In the genomic region with DNA sequence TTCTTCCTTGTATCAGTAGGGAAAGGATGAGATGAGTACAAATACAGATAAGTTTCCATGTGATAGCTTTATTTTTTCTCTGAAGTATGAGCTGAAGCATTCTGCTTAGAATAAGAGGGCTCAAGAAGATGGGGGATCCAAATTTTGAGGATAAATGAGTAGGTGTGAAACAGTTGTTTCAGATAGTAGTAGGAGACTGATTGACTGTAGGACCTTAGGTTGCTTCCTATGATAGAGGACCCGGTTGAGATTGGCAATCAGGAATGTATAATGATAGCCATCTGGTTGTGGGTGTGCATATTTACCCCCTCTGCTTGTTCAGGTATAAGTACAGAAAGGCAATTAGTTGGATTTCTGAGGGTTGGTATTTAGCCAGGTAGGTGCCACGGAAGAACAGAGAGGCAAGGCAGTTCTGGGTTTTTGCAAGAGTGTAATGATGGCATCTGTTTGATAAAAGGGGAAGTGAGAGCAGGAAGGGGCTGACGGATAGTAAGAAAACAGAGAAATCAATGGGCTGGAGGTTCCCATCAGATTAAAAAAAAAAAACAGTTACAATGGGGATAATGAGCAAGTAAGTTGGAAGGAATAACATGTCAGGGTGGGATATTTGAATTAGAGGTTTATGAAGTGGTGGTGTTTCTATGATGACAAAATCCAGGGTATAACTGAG, we compare ENCODE assay signal across 12 cellular contexts. TPM values are rescaled to one million over a fixed set of nuclear protein-coding genes. Genes with fewer than 3 reads are reported as not detected.
DNase-seq lines count a peak whose midpoint lies in the region; ATAC-seq lines count a peak whose summit lies in the region.
"Had no signal": no experiment of that assay in that cellular context is flagged by ENCODE, and none has a peak within 500 bp of the region (broad histone marks: within the 10 kb centered on the region; RNA-seq: fewer than 3 reads in every experiment).

No MANE protein-coding gene starts in this region.

- H3K9me3 Mint-ChIP-seq in activated CD4-positive, alpha-beta memory T cell treated with anti-CD3 and anti-CD28 coated beads for 36 hours: no peaks in the 10 kb centered on the region
- H3K9me3 Mint-ChIP-seq: activated naive CD8-positive, alpha-beta T cell treated with anti-CD3 and anti-CD28 coated beads, Interleukin-2, amount 10 ng/mL, durations not matched to agents 7 days and 5 days had no signal

- no peak overlapping the region for H3K27ac Mint-ChIP-seq in activated CD4-positive, alpha-beta memory T cell treated with anti-CD3 and anti-CD28 coated beads for 36 hours
- H3K27ac Mint-ChIP-seq: activated naive CD8-positive, alpha-beta T cell treated with anti-CD3 and anti-CD28 coated beads, Interleukin-2, amount 10 ng/mL, durations not matched to agents 7 days and 5 days had no signal

- intact Hi-C loops in activated CD4-positive, alpha-beta memory T cell treated with anti-CD3 and anti-CD28 coated beads for 36 hours (cut with micrococcal nuclease): no loop called here

- CTCF ChIA-PET in activated CD4-positive, alpha-beta memory T cell treated with anti-CD3 and anti-CD28 coated beads for 36 hours (lab: Charles Lee): no interaction called here

- no peaks in the 10 kb centered on the region for H3K36me3 Mint-ChIP-seq in activated CD4-positive, alpha-beta memory T cell treated with anti-CD3 and anti-CD28 coated beads for 36 hours

- POLR2A ChIA-PET in activated CD4-positive, alpha-beta memory T cell treated with anti-CD3 and anti-CD28 coated beads for 36 hours (lab: Charles Lee): no interaction called here

- H3K4me3 Mint-ChIP-seq in activated CD4-positive, alpha-beta memory T cell treated with anti-CD3 and anti-CD28 coated beads for 36 hours: no peak overlapping the region
- H3K4me3 Mint-ChIP-seq: activated naive CD8-positive, alpha-beta T cell treated with anti-CD3 and anti-CD28 coated beads, Interleukin-2, amount 10 ng/mL, durations not matched to agents 7 days and 5 days had no signal

- peak; percentile 97 for ATAC-seq in GM18907 (IDR thresholded peaks at IDR 0.05; ENCODE audit: unreplicated experiment)
- ATAC-seq in HG02588 (IDR thresholded peaks at IDR 0.05; ENCODE audit: unreplicated experiment): peak; percentile 98
- peak; percentile 90 for ATAC-seq in HG03460 (IDR thresholded peaks at IDR 0.05; ENCODE audit: unreplicated experiment)
- ATAC-seq: right lobe of liver had no signal

- peak; percentile 14 for DNase-seq in germinal center (ENCODE audit: low spot score)
- DNase-seq in activated CD4-positive, alpha-beta memory T cell treated with anti-CD3 and anti-CD28 coated beads for 36 hours: no peak
- no peak for DNase-seq in stimulated activated naive CD4-positive, alpha-beta T cell (lab: John Stamatoyannopoulos, UW)
- no peak for DNase-seq in cortex of kidney (lab: John Stamatoyannopoulos, UW)
- DNase-seq in NCI-H69 (lab: John Stamatoyannopoulos, UW): no peak
- DNase-seq: activated naive CD8-positive, alpha-beta T cell treated with anti-CD3 and anti-CD28 coated beads, Interleukin-2, amount 10 ng/mL, durations not matched to agents 7 days and 5 days; kidney glomerular epithelial cell; right lobe of liver; stimulated activated naive CD4-positive, alpha-beta T cell treated with Interleukin-2 at 50 U/mL for 16 hours had no signal

- H3K4me1 Mint-ChIP-seq in activated CD4-positive, alpha-beta memory T cell treated with anti-CD3 and anti-CD28 coated beads for 36 hours (ENCODE audit: low read depth): no peaks in the 10 kb centered on the region
- H3K4me1 Mint-ChIP-seq: activated naive CD8-positive, alpha-beta T cell treated with anti-CD3 and anti-CD28 coated beads, Interleukin-2, amount 10 ng/mL, durations not matched to agents 7 days and 5 days had no signal

- no peaks in the 10 kb centered on the region for H3K27me3 Mint-ChIP-seq in activated CD4-positive, alpha-beta memory T cell treated with anti-CD3 and anti-CD28 coated beads for 36 hours
- H3K27me3 Mint-ChIP-seq: activated naive CD8-positive, alpha-beta T cell treated with anti-CD3 and anti-CD28 coated beads, Interleukin-2, amount 10 ng/mL, durations not matched to agents 7 days and 5 days had no signal

RNA-seq across cellular contexts. Expression of gene OCRL, which starts 13.7 kb away (rescaled TPM):
- total RNA-seq in activated CD4-positive, alpha-beta memory T cell treated with anti-CD3 and anti-CD28 coated beads for 36 hours: 1 to 10 TPM; 2.8 to 3.2 TPM

RNA-seq across cellular contexts. Expression of gene SMARCA1, which starts 30.5 kb away (rescaled TPM):
- under 1 TPM; 0.10 to 0.21 TPM for total RNA-seq in activated CD4-positive, alpha-beta memory T cell treated with anti-CD3 and anti-CD28 coated beads for 36 hours
